ENCODE assay signal across 17 cellular contexts in the genomic region with DNA sequence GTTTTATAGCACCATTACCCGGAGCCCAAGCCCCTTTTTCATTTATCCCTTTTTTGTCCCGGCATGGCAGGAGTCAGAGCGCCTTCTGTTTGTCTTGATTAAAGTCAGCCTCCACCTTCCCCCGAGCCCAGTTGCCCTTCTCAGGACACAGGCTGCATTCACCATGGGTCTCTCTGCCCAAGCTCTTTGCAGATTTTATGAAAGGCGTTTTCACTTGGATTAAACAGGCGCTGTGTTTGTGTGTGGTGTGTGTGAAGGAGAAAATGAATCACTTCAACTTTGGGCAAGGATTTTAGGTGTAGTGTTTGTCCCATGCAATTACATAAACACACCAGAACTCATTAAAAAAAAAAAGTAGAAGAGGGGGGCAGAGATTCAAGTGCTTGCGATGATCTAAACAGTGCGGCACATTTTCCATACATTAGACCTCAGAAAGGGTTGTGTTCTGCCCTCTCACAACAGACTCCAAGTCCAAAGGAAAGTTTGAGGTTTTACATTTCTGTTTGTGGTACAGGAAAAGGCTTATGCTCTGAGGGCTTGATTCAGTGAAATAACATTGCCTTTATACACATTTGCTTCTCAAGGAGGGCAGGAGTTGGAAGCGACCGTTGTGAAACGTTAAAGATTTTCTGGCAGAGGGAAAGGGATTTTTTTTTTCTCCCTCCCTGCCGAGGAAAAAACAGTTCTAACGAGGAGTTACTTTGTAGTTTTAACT. TPM values are rescaled to one million over a fixed set of nuclear protein-coding genes. Genes with fewer than 3 reads are reported as not detected.
DNase-seq lines count a peak whose midpoint lies in the region; ATAC-seq and TF ChIP-seq lines count a peak whose summit lies in the region.
"Had no signal": no experiment of that assay in that cellular context is flagged by ENCODE, and none has a peak within 500 bp of the region (broad histone marks: within the 10 kb centered on the region; RNA-seq: fewer than 3 reads in every experiment).

No MANE protein-coding gene starts in this region.

- H3K27ac ChIP-seq in left ventricle myocardium inferior (replicated peaks) (peak overlapping the region; percentile 70), sigmoid colon (peak overlapping the region; percentile 35 to 72 (median 54))
- H3K27ac ChIP-seq: A549, brain microvascular endothelial cell, RWPE1 had no signal

- H3K27me3 ChIP-seq in left ventricle myocardium inferior (ENCODE audit: low read depth) (peaks cover 26% of the 10 kb centered on the region), sigmoid colon (no peaks in the 10 kb centered on the region)

- WGBS in sigmoid colon, 2 donors = 43 to 50% methylated on average over 13 of the region's 13 CpGs

- H3K36me3 ChIP-seq in left ventricle myocardium inferior (no peaks in the 10 kb centered on the region), sigmoid colon (no peaks in the 10 kb centered on the region)
- H3K36me3 ChIP-seq: brain microvascular endothelial cell had no signal

- BruUV-seq in Calu3 (replicated peaks; lab: Mats Ljungman, UMichigan) = no TSS peak

- H3K4me1 Mint-ChIP-seq in stimulated activated naive CD8-positive, alpha-beta T cell treated with anti-CD3 and anti-CD28 coated beads, Interleukin-15, amount 100 ng/mL, for 72 hours = peaks cover 18% of the 10 kb centered on the region
- H3K4me1 Mint-ChIP-seq in Calu3 (ENCODE audit: low read depth, unreplicated experiment) = no peaks in the 10 kb centered on the region

- no peak overlapping the region for H3K27ac Mint-ChIP-seq in stimulated activated naive CD8-positive, alpha-beta T cell treated with anti-CD3 and anti-CD28 coated beads, Interleukin-15, amount 100 ng/mL, for 72 hours
- H3K27ac Mint-ChIP-seq in Calu3 (ENCODE audit: unreplicated experiment) = no peak overlapping the region
- H3K27ac Mint-ChIP-seq: activated CD4-positive, alpha-beta T cell treated with anti-CD3 and anti-CD28 coated beads, Interleukin-2, amount 10 ng/mL, durations not matched to agents 7 days and 5 days; activated T-helper 2 cell treated with anti-CD3 and anti-CD28 coated beads, Interferon-gamma antibody, Interleukin-2, Interleukin-4, amounts not matched to agents 10 μg/mL and 5 μg/mL and 100 μg/mL, durations not matched to agents 14 hours and 24 hours and 36 hours had no signal

- intact Hi-C loops in left ventricle myocardium inferior (cut with micrococcal nuclease) = no loop called here
- intact Hi-C loops in sigmoid colon (cut with DNase I) = no loop called here
- intact Hi-C loops in Calu3 (cut with micrococcal nuclease; ENCODE audit: unreplicated experiment) = no loop called here

- CTCF ChIA-PET in Calu3 (lab: Charles Lee) = interaction anchor here (0.5 kb wide), 1 partner anchor 418 kb away, joined by 9 read pairs; no protein-coding TSS in a partner anchor

- H3K36me3 Mint-ChIP-seq in Calu3 (ENCODE audit: insufficient read depth, unreplicated experiment) = no peaks in the 10 kb centered on the region

- TF ChIP-seq EP300 in sigmoid colon (IDR thresholded peaks at IDR 0.05) = no peak

- H3K9me3 Mint-ChIP-seq in stimulated activated naive CD8-positive, alpha-beta T cell treated with anti-CD3 and anti-CD28 coated beads, Interleukin-15, amount 100 ng/mL, for 72 hours = no peaks in the 10 kb centered on the region
- no peaks in the 10 kb centered on the region for H3K9me3 Mint-ChIP-seq in Calu3 (ENCODE audit: low read depth, unreplicated experiment)
- H3K9me3 Mint-ChIP-seq: activated CD4-positive, alpha-beta T cell treated with anti-CD3 and anti-CD28 coated beads, Interleukin-2, amount 10 ng/mL, durations not matched to agents 7 days and 5 days; activated T-helper 2 cell treated with anti-CD3 and anti-CD28 coated beads, Interferon-gamma antibody, Interleukin-2, Interleukin-4, amounts not matched to agents 10 μg/mL and 5 μg/mL and 100 μg/mL, durations not matched to agents 14 hours and 24 hours and 36 hours had no signal

- H3K4me3 Mint-ChIP-seq in stimulated activated naive CD8-positive, alpha-beta T cell treated with anti-CD3 and anti-CD28 coated beads, Interleukin-15, amount 100 ng/mL, for 72 hours = no peak overlapping the region
- no peak overlapping the region for H3K4me3 Mint-ChIP-seq in Calu3 (ENCODE audit: low read depth, unreplicated experiment)
- H3K4me3 Mint-ChIP-seq: activated CD4-positive, alpha-beta T cell treated with anti-CD3 and anti-CD28 coated beads, Interleukin-2, amount 10 ng/mL, durations not matched to agents 7 days and 5 days had no signal

- peak overlapping the region; percentile 53 for H3K4me3 ChIP-seq in left ventricle myocardium inferior
- peak overlapping the region; percentile 10 to 40 (median 30) for H3K4me3 ChIP-seq in sigmoid colon
- H3K4me3 ChIP-seq: A549 had no signal

- TF ChIP-seq POLR2A in sigmoid colon (IDR thresholded peaks at IDR 0.05) = no peak

- no peak for DNase-seq in stimulated activated naive CD8-positive, alpha-beta T cell treated with anti-CD3 and anti-CD28 coated beads, Interleukin-15, Interleukin-2, amounts not matched to agents 100 U/mL and 50 U/mL, for 24 hours
- DNase-seq in stimulated activated naive CD8-positive, alpha-beta T cell treated with anti-CD3 and anti-CD28 coated beads, Interleukin-15, amount 100 ng/mL, for 72 hours = no peak
- no peak for DNase-seq in left ventricle myocardium inferior
- no peak for DNase-seq in sigmoid colon
- no peak for DNase-seq in DMS79 (lab: John Stamatoyannopoulos, UW)
- DNase-seq in Calu3 = no peak
- no peak for DNase-seq in 8988T
- DNase-seq: activated CD4-positive, alpha-beta T cell treated with anti-CD3 and anti-CD28 coated beads, Interleukin-2, amount 10 ng/mL, durations not matched to agents 7 days and 5 days; brain microvascular endothelial cell; NCI-H1048; NCI-H446; stimulated activated naive CD4-positive, alpha-beta T cell treated with Interleukin-2 at 50 U/mL for 16 hours; T-helper 2 cell had no signal

- TF ChIP-seq CTCF in left ventricle myocardium inferior (IDR thresholded peaks at IDR 0.05; ENCODE audit: borderline replicate concordance) = no peak
- no peak for TF ChIP-seq CTCF in sigmoid colon (IDR thresholded peaks at IDR 0.05)
- no peak for TF ChIP-seq CTCF in Calu3 (IDR thresholded peaks at IDR 0.05; ENCODE audit: unreplicated experiment)

- ATAC-seq in stimulated activated naive CD8-positive, alpha-beta T cell treated with anti-CD3 and anti-CD28 coated beads, Interleukin-15, Interleukin-2, amounts not matched to agents 100 U/mL and 50 U/mL, for 24 hours = peak; percentile 44
- ATAC-seq in stimulated activated naive CD8-positive, alpha-beta T cell treated with anti-CD3 and anti-CD28 coated beads, Interleukin-15, amount 100 ng/mL, for 72 hours = no peak
- ATAC-seq in GM18498 (IDR thresholded peaks at IDR 0.05; ENCODE audit: unreplicated experiment) = no peak

- peaks cover 44% of the 10 kb centered on the region for H3K27me3 Mint-ChIP-seq in stimulated activated naive CD8-positive, alpha-beta T cell treated with anti-CD3 and anti-CD28 coated beads, Interleukin-15, amount 100 ng/mL, for 72 hours
- H3K27me3 Mint-ChIP-seq in Calu3 (ENCODE audit: unreplicated experiment) = peaks cover 73% of the 10 kb centered on the region

- no peaks in the 10 kb centered on the region for H3K9me3 ChIP-seq in left ventricle myocardium inferior (replicated peaks)
- no peaks in the 10 kb centered on the region for H3K9me3 ChIP-seq in sigmoid colon
- H3K9me3 ChIP-seq: A549 had no signal

- H3K4me1 ChIP-seq in left ventricle myocardium inferior (peaks cover 7% of the 10 kb centered on the region), sigmoid colon (peaks cover 0 to 20% (median 13%) of the 10 kb centered on the region in 4 donors)
- H3K4me1 ChIP-seq: A549 had no signal

RNA-seq across cellular contexts. Expression of a gene that starts 14.5 kb away (rescaled TPM):
- total RNA-seq in left ventricle myocardium inferior (3.8 TPM), sigmoid colon (10 to 100 TPM in 2 of 4 donors, 1 to 10 TPM in 2; 6.2 to 26.3 (median 12.5) TPM), Calu3 (2022) (not detected in 2 replicates)
- 10 to 100 TPM in 1 of 3 donors, 1 to 10 TPM in 2; 3.0 to 52.8 (median 6.6) TPM for polyA plus RNA-seq in sigmoid colon

RNA-seq across cellular contexts. Expression of a gene that starts 48.1 kb away (rescaled TPM):
- total RNA-seq in left ventricle myocardium inferior (0.91 TPM), sigmoid colon (1 to 10 TPM in 1 of 4 donors, not detected in 3; 2.1 TPM), Calu3 (2022) (not detected in 2 replicates)
- polyA plus RNA-seq in sigmoid colon = not detected
- total RNA-seq: activated CD4-positive, alpha-beta T cell treated with anti-CD3 and anti-CD28 coated beads, Interleukin-2, amount 10 ng/mL, durations not matched to agents 7 days and 5 days; activated T-helper 2 cell treated with anti-CD3 and anti-CD28 coated beads, Interferon-gamma antibody, Interleukin-2, Interleukin-4, amounts not matched to agents 10 μg/mL and 5 μg/mL and 100 μg/mL, durations not matched to agents 14 hours and 24 hours and 36 hours had no signal
- polyA plus RNA-seq: A549 had no signal
